ENCODE assay signal across 15 cellular contexts in genomic region chr9:76887951-76888350, GRCh38. TPM values are rescaled to one million over a fixed set of nuclear protein-coding genes. Genes with fewer than 3 reads are reported as not detected.
DNase-seq lines count a peak whose midpoint lies in the region; ATAC-seq and TF ChIP-seq lines count a peak whose summit lies in the region.
"Had no signal": no experiment of that assay in that cellular context is flagged by ENCODE, and none has a peak within 500 bp of the region (broad histone marks: within the 10 kb centered on the region; RNA-seq: fewer than 3 reads in every experiment).

No MANE protein-coding gene starts in this region.

- H3K27ac ChIP-seq in angular gyrus (ENCODE audit: low read depth, low read length) (peak overlapping the region; percentile 61), stomach (peak overlapping the region in 4 of 5 donors; percentile 50 to 75 (median 53))

- H3K4me1 ChIP-seq in HAP-1, result no peaks in the 10 kb centered on the region
- peaks cover 0 to 12% (median 0%) of the 10 kb centered on the region in 4 donors for H3K4me1 ChIP-seq in stomach

- CTCF ChIA-PET in activated CD8-positive, alpha-beta memory T cell treated with anti-CD3 and anti-CD28 coated beads, Interleukin-2, amount 10 ng/mL, durations not matched to agents 7 days and 5 days (lab: Charles Lee), result no interaction called here

- H3K27ac Mint-ChIP-seq in endothelial cell (ENCODE audit: unreplicated experiment), result no peak overlapping the region
- H3K27ac Mint-ChIP-seq in activated CD8-positive, alpha-beta memory T cell treated with anti-CD3 and anti-CD28 coated beads, Interleukin-2, amount 10 ng/mL, durations not matched to agents 7 days and 5 days, result no peak overlapping the region
- H3K27ac Mint-ChIP-seq: activated CD4-positive, alpha-beta memory T cell treated with anti-CD3 and anti-CD28 coated beads, Interleukin-2, amount 10 ng/mL, durations not matched to agents 7 days and 5 days had no signal

- no peak overlapping the region for H3K4me3 ChIP-seq in HAP-1
- no peak overlapping the region for H3K4me3 ChIP-seq in stomach

- H3K4me3 Mint-ChIP-seq in endothelial cell (ENCODE audit: unreplicated experiment), result no peak overlapping the region
- no peak overlapping the region for H3K4me3 Mint-ChIP-seq in activated CD8-positive, alpha-beta memory T cell treated with anti-CD3 and anti-CD28 coated beads, Interleukin-2, amount 10 ng/mL, durations not matched to agents 7 days and 5 days
- H3K4me3 Mint-ChIP-seq: activated CD4-positive, alpha-beta memory T cell treated with anti-CD3 and anti-CD28 coated beads, Interleukin-2, amount 10 ng/mL, durations not matched to agents 7 days and 5 days had no signal

- no peaks in the 10 kb centered on the region for H3K9me3 ChIP-seq in HAP-1
- no peaks in the 10 kb centered on the region for H3K9me3 ChIP-seq in stomach

- H3K36me3 ChIP-seq in HAP-1 (replicated peaks) (no peaks in the 10 kb centered on the region), stomach (no peaks in the 10 kb centered on the region)

- ATAC-seq in activated CD8-positive, alpha-beta memory T cell treated with anti-CD3 and anti-CD28 coated beads, Interleukin-2, amount 10 ng/mL, durations not matched to agents 7 days and 5 days, result no peak
- ATAC-seq in GM21528 (IDR thresholded peaks at IDR 0.05; ENCODE audit: low FRiP score, unreplicated experiment), result no peak

- no peaks in the 10 kb centered on the region for H3K9me3 Mint-ChIP-seq in endothelial cell (ENCODE audit: unreplicated experiment)
- no peaks in the 10 kb centered on the region for H3K9me3 Mint-ChIP-seq in activated CD8-positive, alpha-beta memory T cell treated with anti-CD3 and anti-CD28 coated beads, Interleukin-2, amount 10 ng/mL, durations not matched to agents 7 days and 5 days (ENCODE audit: low read depth)
- H3K9me3 Mint-ChIP-seq: activated CD4-positive, alpha-beta memory T cell treated with anti-CD3 and anti-CD28 coated beads, Interleukin-2, amount 10 ng/mL, durations not matched to agents 7 days and 5 days had no signal

- no peaks in the 10 kb centered on the region for H3K36me3 Mint-ChIP-seq in endothelial cell (ENCODE audit: low read depth, unreplicated experiment)
- no peaks in the 10 kb centered on the region for H3K36me3 Mint-ChIP-seq in activated CD8-positive, alpha-beta memory T cell treated with anti-CD3 and anti-CD28 coated beads, Interleukin-2, amount 10 ng/mL, durations not matched to agents 7 days and 5 days

- peaks cover 3% of the 10 kb centered on the region for H3K4me1 Mint-ChIP-seq in endothelial cell (ENCODE audit: unreplicated experiment)
- H3K4me1 Mint-ChIP-seq in activated CD8-positive, alpha-beta memory T cell treated with anti-CD3 and anti-CD28 coated beads, Interleukin-2, amount 10 ng/mL, durations not matched to agents 7 days and 5 days, result no peaks in the 10 kb centered on the region
- H3K4me1 Mint-ChIP-seq: activated CD4-positive, alpha-beta memory T cell treated with anti-CD3 and anti-CD28 coated beads, Interleukin-2, amount 10 ng/mL, durations not matched to agents 7 days and 5 days had no signal

- TF ChIP-seq POLR2A in stomach (IDR thresholded peaks at IDR 0.05), result no peak

- H3K27me3 ChIP-seq in HAP-1 (ENCODE audit: low read depth), result no peaks in the 10 kb centered on the region
- H3K27me3 ChIP-seq in stomach, result no peaks in the 10 kb centered on the region

- in situ Hi-C loops in HAP-1 (cut with MboI; ENCODE audit: low sequenced_read_pairs), result no loop called here
- in situ Hi-C loops in GM13977 (cut with MboI; ENCODE audit: low pct_unique_long_range_greater_than_20kb, low sequenced_read_pairs, unreplicated experiment), result no loop called here

- intact Hi-C loops in stomach (cut with DNase I; ENCODE audit: low total_unique reads), result no loop called here

- no peaks in the 10 kb centered on the region for H3K27me3 Mint-ChIP-seq in endothelial cell (ENCODE audit: unreplicated experiment)
- H3K27me3 Mint-ChIP-seq in activated CD8-positive, alpha-beta memory T cell treated with anti-CD3 and anti-CD28 coated beads, Interleukin-2, amount 10 ng/mL, durations not matched to agents 7 days and 5 days, result no peaks in the 10 kb centered on the region
- H3K27me3 Mint-ChIP-seq: activated CD4-positive, alpha-beta memory T cell treated with anti-CD3 and anti-CD28 coated beads, Interleukin-2, amount 10 ng/mL, durations not matched to agents 7 days and 5 days had no signal

- DNase-seq in HAP-1 (ENCODE audit: low spot score in 2 of 2), result peak; percentile 64 to 67
- peak; percentile 35 for DNase-seq in iPS-NIHi11 (ENCODE audit: low spot score)
- no peak for DNase-seq in stomach
- DNase-seq in endothelial cell (ENCODE audit: low spot score), result no peak
- DNase-seq in activated CD8-positive, alpha-beta memory T cell treated with anti-CD3 and anti-CD28 coated beads, Interleukin-2, amount 10 ng/mL, durations not matched to agents 7 days and 5 days, result no peak
- no peak for DNase-seq in GM13977 (ENCODE audit: low spot score)
- DNase-seq: activated CD4-positive, alpha-beta memory T cell treated with anti-CD3 and anti-CD28 coated beads, Interleukin-2, amount 10 ng/mL, durations not matched to agents 7 days and 5 days; activated effector memory CD4-positive, alpha-beta T cell treated with Interleukin-2 at 50 U/mL for 16 hours; hippocampal formation; IMR-90; NCI-H1417; stimulated activated CD4-positive, alpha-beta T cell treated with anti-CD3 and anti-CD28 coated beads, Interleukin-4, amount 100 ng/mL, for 1 hour; stimulated activated naive CD4-positive, alpha-beta T cell treated with Interleukin-2 at 50 U/mL for 16 hours had no signal

- no peak for TF ChIP-seq EP300 in stomach (IDR thresholded peaks at IDR 0.05)

- TF ChIP-seq CTCF in stomach (IDR thresholded peaks at IDR 0.05) (no peak), endothelial cell (IDR thresholded peaks at IDR 0.05; ENCODE audit: unreplicated experiment) (no peak), GM13977 (IDR thresholded peaks at IDR 0.05; ENCODE audit: extremely low read depth, insufficient read depth, missing control alignments) (no peak)

- 77 to 91% (median 89%) methylated on average over 7 of the region's 7 CpGs for WGBS in stomach, 5 donors

RNA-seq across cellular contexts. Expression of gene PRUNE2, which starts 18.0 kb away (rescaled TPM):
- total RNA-seq in stomach (100 to 1,000 TPM in 3 of 5 donors, 10 to 100 TPM in 2; 35.6 to 311 (median 119) TPM), endothelial cell (ENCODE audit: unreplicated experiment) (6.7 TPM)
- polyA plus RNA-seq in stomach, result 10 to 100 TPM in 1 of 3 donors, 1 to 10 TPM in 2; 2.6 to 65.0 (median 4.7) TPM
- 1 to 10 TPM in 1 of 2 experiments, under 1 TPM in 1; 0.40 to 1.3 TPM for total RNA-seq in activated CD8-positive, alpha-beta memory T cell treated with anti-CD3 and anti-CD28 coated beads, Interleukin-2, amount 10 ng/mL, durations not matched to agents 7 days and 5 days

Comparison
In these comparisons a context has a peak if more than half of its experiments do, and no peak if none do; other contexts are left out.
1. DNase-seq: peak in HAP-1 (2 of 2) and iPS-NIHi11 (single experiment); none in stomach (single experiment), endothelial cell (single experiment), activated CD8-positive, alpha-beta memory T cell treated with anti-CD3 and anti-CD28 coated beads, Interleukin-2, amount 10 ng/mL, durations not matched to agents 7 days and 5 days (single experiment) and GM13977 (single experiment).